Comparison of ENCODE assay signal across 26 cellular contexts in the genomic region with DNA sequence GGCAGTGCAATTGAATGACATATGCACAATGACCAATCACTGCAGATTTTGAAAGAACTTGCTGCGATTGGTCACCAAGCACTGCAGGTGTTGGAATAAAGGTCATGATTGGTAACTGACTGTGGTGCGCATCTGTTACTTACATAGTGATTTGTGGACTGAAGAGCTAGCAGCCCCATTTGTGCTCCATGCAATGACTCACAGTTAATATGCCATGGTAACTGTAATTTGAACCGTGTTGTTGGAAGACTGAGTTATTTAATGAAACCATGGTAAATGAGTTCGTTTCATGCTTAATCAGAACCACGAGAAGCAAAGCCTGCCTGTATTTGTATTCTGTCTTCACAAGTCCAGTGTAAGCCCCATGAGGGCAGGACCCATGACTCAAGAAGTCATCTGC.
"Had no signal": no experiment of that assay in that cellular context is flagged by ENCODE, and none has a peak within 500 bp of the region (broad histone marks: within the 10 kb centered on the region; RNA-seq: fewer than 3 reads in every experiment).

No MANE protein-coding gene starts in this region.

- H3K4me1 Mint-ChIP-seq: activated CD4-positive, alpha-beta memory T cell treated with anti-CD3 and anti-CD28 coated beads, Interleukin-2, amount 10 ng/mL, durations not matched to agents 7 days and 5 days; activated CD4-positive, alpha-beta T cell treated with anti-CD3 and anti-CD28 coated beads, Interleukin-2, amount 10 ng/mL, durations not matched to agents 24 days and 14 days; naive thymus-derived CD4-positive, alpha-beta T cell had no signal

- H3K27ac Mint-ChIP-seq: activated CD4-positive, alpha-beta memory T cell treated with anti-CD3 and anti-CD28 coated beads, Interleukin-2, amount 10 ng/mL, durations not matched to agents 7 days and 5 days; activated CD4-positive, alpha-beta T cell treated with anti-CD3 and anti-CD28 coated beads, Interleukin-2, amount 10 ng/mL, durations not matched to agents 24 days and 14 days; activated T-cell treated with anti-CD3 and anti-CD28 coated beads, Interleukin-2, amount 50 U/mL, for 24 hours; naive thymus-derived CD4-positive, alpha-beta T cell; progenitor cell of endocrine pancreas had no signal

- H3K4me3 ChIP-seq: colonic mucosa, esophagus squamous epithelium, gastroesophageal sphincter, hepatocyte, ovary, right lobe of liver, skin epidermis, testis, transverse colon had no signal

- H3K4me3 Mint-ChIP-seq: activated CD4-positive, alpha-beta memory T cell treated with anti-CD3 and anti-CD28 coated beads, Interleukin-2, amount 10 ng/mL, durations not matched to agents 7 days and 5 days; activated CD4-positive, alpha-beta T cell treated with anti-CD3 and anti-CD28 coated beads, Interleukin-2, amount 10 ng/mL, durations not matched to agents 24 days and 14 days; activated T-cell treated with anti-CD3 and anti-CD28 coated beads, Interleukin-2, amount 50 U/mL, for 24 hours; naive thymus-derived CD4-positive, alpha-beta T cell had no signal

- H3K27me3 Mint-ChIP-seq: activated CD4-positive, alpha-beta memory T cell treated with anti-CD3 and anti-CD28 coated beads, Interleukin-2, amount 10 ng/mL, durations not matched to agents 7 days and 5 days; activated CD4-positive, alpha-beta T cell treated with anti-CD3 and anti-CD28 coated beads, Interleukin-2, amount 10 ng/mL, durations not matched to agents 24 days and 14 days; progenitor cell of endocrine pancreas had no signal

- DNase-seq: activated CD4-positive, alpha-beta memory T cell treated with anti-CD3 and anti-CD28 coated beads, Interleukin-2, amount 10 ng/mL, durations not matched to agents 7 days and 5 days; activated CD4-positive, alpha-beta T cell treated with anti-CD3 and anti-CD28 coated beads, Interleukin-2, amount 10 ng/mL, durations not matched to agents 24 days and 14 days; activated CD4-positive, CD25-positive, alpha-beta regulatory T cell treated with anti-CD3 and anti-CD28 coated beads, Interleukin-2, amount 50 U/mL, for 72 hours; activated CD8-positive, alpha-beta memory T cell treated with anti-CD3 and anti-CD28 coated beads, Interleukin-2, amount 50 U/mL, for 48 hours; activated gamma-delta T cell treated with Interleukin-2 at 50 U/mL for 16 hours; activated naive CD4-positive, alpha-beta T cell treated with anti-CD3 and anti-CD28 coated beads, Interleukin-2, amount 50 U/mL, for 16 hours; activated T-cell treated with anti-CD3 and anti-CD28 coated beads, Interleukin-2, amount 50 U/mL, for 24 hours; amniotic stem cell; colonic mucosa; effector CD8-positive, alpha-beta T cell; esophagus squamous epithelium; kidney; left colon; mammary epithelial cell; naive thymus-derived CD4-positive, alpha-beta T cell; ovary; right lobe of liver; stimulated activated CD4-positive, alpha-beta T cell treated with anti-CD3 and anti-CD28 coated beads, Interleukin-12 subunit alpha, Interleukin-12 subunit beta, amount 100 ng/mL, for 4 hours; stimulated activated CD4-positive, alpha-beta T cell treated with anti-CD3 and anti-CD28 coated beads, Interleukin-4, amount 100 ng/mL, for 1 hour; stimulated activated naive CD8-positive, alpha-beta T cell treated with anti-CD3 and anti-CD28 coated beads, Interleukin-15, Interleukin-2, amounts not matched to agents 100 U/mL and 50 U/mL, for 24 hours; testis; transverse colon had no signal

- H3K36me3 Mint-ChIP-seq: naive thymus-derived CD4-positive, alpha-beta T cell had no signal

- H3K9me3 Mint-ChIP-seq: activated CD4-positive, alpha-beta memory T cell treated with anti-CD3 and anti-CD28 coated beads, Interleukin-2, amount 10 ng/mL, durations not matched to agents 7 days and 5 days; activated CD4-positive, alpha-beta T cell treated with anti-CD3 and anti-CD28 coated beads, Interleukin-2, amount 10 ng/mL, durations not matched to agents 24 days and 14 days; activated T-cell treated with anti-CD3 and anti-CD28 coated beads, Interleukin-2, amount 50 U/mL, for 24 hours had no signal
